9 cellular contexts compared by ENCODE assay signal in the genomic region with DNA sequence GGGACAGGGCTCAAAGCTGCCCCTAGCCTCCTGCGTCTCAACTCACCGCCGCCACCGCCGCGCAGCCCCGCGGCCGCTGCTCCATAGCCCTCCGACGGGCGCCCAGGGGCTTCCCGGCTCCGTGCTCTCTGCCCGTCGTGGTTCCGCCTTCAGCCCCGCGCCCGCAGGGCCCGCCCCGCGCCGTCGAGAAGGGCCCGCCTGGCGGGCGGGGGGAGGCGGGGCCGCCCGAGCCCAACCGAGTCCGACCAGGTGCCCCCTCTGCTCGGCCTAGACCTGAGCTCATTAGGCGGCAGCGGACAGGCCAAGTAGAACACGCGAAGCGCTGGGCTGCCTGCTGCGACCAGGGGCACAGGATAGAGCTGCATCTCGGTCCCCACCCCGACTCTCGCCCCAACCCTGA. TPM values are rescaled to one million over a fixed set of nuclear protein-coding genes. Genes with fewer than 3 reads are reported as not detected.
DNase-seq lines count a peak whose midpoint lies in the region; ATAC-seq and TF ChIP-seq lines count a peak whose summit lies in the region.
"Had no signal": no experiment of that assay in that cellular context is flagged by ENCODE, and none has a peak within 500 bp of the region (broad histone marks: within the 10 kb centered on the region; RNA-seq: fewer than 3 reads in every experiment).

A gene with protein sequence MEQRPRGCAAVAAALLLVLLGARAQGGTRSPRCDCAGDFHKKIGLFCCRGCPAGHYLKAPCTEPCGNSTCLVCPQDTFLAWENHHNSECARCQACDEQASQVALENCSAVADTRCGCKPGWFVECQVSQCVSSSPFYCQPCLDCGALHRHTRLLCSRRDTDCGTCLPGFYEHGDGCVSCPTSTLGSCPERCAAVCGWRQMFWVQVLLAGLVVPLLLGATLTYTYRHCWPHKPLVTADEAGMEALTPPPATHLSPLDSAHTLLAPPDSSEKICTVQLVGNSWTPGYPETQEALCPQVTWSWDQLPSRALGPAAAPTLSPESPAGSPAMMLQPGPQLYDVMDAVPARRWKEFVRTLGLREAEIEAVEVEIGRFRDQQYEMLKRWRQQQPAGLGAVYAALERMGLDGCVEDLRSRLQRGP (minus strand): TSS at position 151 of the 400 bp plus-strand sequence. CDS start 66 bp downstream, at position 85.

- no peak for TF ChIP-seq CTCF in neural progenitor cell (IDR thresholded peaks at IDR 0.05)

- H4K20me1 ChIP-seq in neural progenitor cell (ENCODE audit: low read depth), result no peaks in the 10 kb centered on the region

- peaks cover 20 to 34% of the 10 kb centered on the region in 2 donors for H3K36me3 Mint-ChIP-seq in CD4-positive, alpha-beta memory T cell
- peaks cover 29% of the 10 kb centered on the region for H3K36me3 Mint-ChIP-seq in activated CD4-positive, alpha-beta T cell treated with anti-CD3 and anti-CD28 coated beads for 36 hours (ENCODE audit: low read depth)
- H3K36me3 Mint-ChIP-seq in central memory CD8-positive, alpha-beta T cell (ENCODE audit: insufficient read depth), result peaks cover 11% of the 10 kb centered on the region
- peaks cover 6% of the 10 kb centered on the region for H3K36me3 Mint-ChIP-seq in neural progenitor cell

- H3K4me1 ChIP-seq in CD4-positive, alpha-beta memory T cell (ENCODE audit: insufficient read depth, low read length), result peaks cover 49% of the 10 kb centered on the region
- peaks cover 10% of the 10 kb centered on the region for H3K4me1 ChIP-seq in neural progenitor cell

- H3K9me3 Mint-ChIP-seq in CD4-positive, alpha-beta memory T cell, result no peaks in the 10 kb centered on the region
- H3K9me3 Mint-ChIP-seq in activated CD4-positive, alpha-beta T cell treated with anti-CD3 and anti-CD28 coated beads for 36 hours (ENCODE audit: low read depth), result no peaks in the 10 kb centered on the region
- no peaks in the 10 kb centered on the region for H3K9me3 Mint-ChIP-seq in central memory CD8-positive, alpha-beta T cell
- no peaks in the 10 kb centered on the region for H3K9me3 Mint-ChIP-seq in neural progenitor cell

- H3K27ac Mint-ChIP-seq in CD4-positive, alpha-beta memory T cell, result peak within 1 kb of the TSS; percentile 97 to 100 (median 97)
- peak within 1 kb of the TSS; percentile 90 for H3K27ac Mint-ChIP-seq in activated CD4-positive, alpha-beta T cell treated with anti-CD3 and anti-CD28 coated beads for 36 hours
- H3K27ac Mint-ChIP-seq in central memory CD8-positive, alpha-beta T cell (ENCODE audit: low read depth), result peak within 1 kb of the TSS; percentile 49
- H3K27ac Mint-ChIP-seq in neural progenitor cell, result no peak within 1 kb of the TSS

- POLR2A ChIA-PET in CD4-positive, alpha-beta memory T cell (lab: Charles Lee; ENCODE audit: partially characterized antibody), result interaction anchor here (0.5 to 18.2 kb wide), 11 partner anchors 9 to 158 kb away, joined by 3 to 390 read pairs (median 3); a partner anchor contains a TSS
- POLR2A ChIA-PET in activated CD4-positive, alpha-beta T cell treated with anti-CD3 and anti-CD28 coated beads for 36 hours (lab: Charles Lee), result no interaction called here

- H3F3A ChIP-seq in neural progenitor cell (ENCODE audit: low read depth), result no peaks in the 10 kb centered on the region

- no peaks in the 10 kb centered on the region for H3K79me2 ChIP-seq in neural progenitor cell (ENCODE audit: low read depth)

- no peaks in the 10 kb centered on the region for H3K27me3 Mint-ChIP-seq in CD4-positive, alpha-beta memory T cell
- no peaks in the 10 kb centered on the region for H3K27me3 Mint-ChIP-seq in activated CD4-positive, alpha-beta T cell treated with anti-CD3 and anti-CD28 coated beads for 36 hours
- H3K27me3 Mint-ChIP-seq in central memory CD8-positive, alpha-beta T cell, result peaks cover 12% of the 10 kb centered on the region
- H3K27me3 Mint-ChIP-seq in neural progenitor cell (ENCODE audit: insufficient read depth, low read depth), result peaks cover 2% of the 10 kb centered on the region

- H3K9me3 ChIP-seq in CD4-positive, alpha-beta memory T cell (ENCODE audit: control insufficient read depth in 1 of 2, low read length in 2 of 2), result no peaks in the 10 kb centered on the region
- no peaks in the 10 kb centered on the region for H3K9me3 ChIP-seq in neural progenitor cell (ENCODE audit: low read depth)

- peaks cover 17 to 59% (median 36%) of the 10 kb centered on the region in 4 donors for H3K4me1 Mint-ChIP-seq in CD4-positive, alpha-beta memory T cell
- peaks cover 36% of the 10 kb centered on the region for H3K4me1 Mint-ChIP-seq in activated CD4-positive, alpha-beta T cell treated with anti-CD3 and anti-CD28 coated beads for 36 hours
- peaks cover 10% of the 10 kb centered on the region for H3K4me1 Mint-ChIP-seq in central memory CD8-positive, alpha-beta T cell
- H3K4me1 Mint-ChIP-seq in neural progenitor cell, result peaks cover under 1% of the 10 kb centered on the region

- intact Hi-C loops in CD4-positive, alpha-beta memory T cell (cut with micrococcal nuclease), result loop anchor here (1.0 to 10.0 kb wide), 2 partner anchors 9 to 319 kb away; a partner anchor contains a TSS
- intact Hi-C loops in activated CD4-positive, alpha-beta T cell treated with anti-CD3 and anti-CD28 coated beads for 36 hours (cut with DNase I, micrococcal nuclease), result loop anchor here in 1 of 2 experiments (1.0 to 10.0 kb wide), 3 partner anchors 73 to 471 kb away; a partner anchor contains a TSS

- H3K4me2 ChIP-seq in neural progenitor cell, result peak within 1 kb of the TSS; percentile 42

- DNase-seq in CD4-positive, alpha-beta memory T cell, result peak; percentile 57 to 77 (median 72)
- peak; percentile 58 for DNase-seq in activated CD4-positive, alpha-beta T cell treated with anti-CD3 and anti-CD28 coated beads for 36 hours
- peak; percentile 30 to 34 for DNase-seq in central memory CD8-positive, alpha-beta T cell (ENCODE audit: low spot score in 2 of 2)
- DNase-seq in neural progenitor cell (ENCODE audit: low spot score) (peak; percentile 45), AML-193 (lab: John Stamatoyannopoulos, UW) (no peak), NK-92 (lab: John Stamatoyannopoulos, UW; ENCODE audit: unreplicated experiment) (no peak), NCI-H2029 treated with DMSO at 0.1 percent for 48 hours (lab: John Stamatoyannopoulos, UW) (no peak)
- DNase-seq: COR-L47 had no signal

- no peak within 1 kb of the TSS for H2AFZ ChIP-seq in neural progenitor cell (replicated peaks)

- H3K4me3 Mint-ChIP-seq in CD4-positive, alpha-beta memory T cell, result peak within 1 kb of the TSS; percentile 88 to 99 (median 94)
- H3K4me3 Mint-ChIP-seq in activated CD4-positive, alpha-beta T cell treated with anti-CD3 and anti-CD28 coated beads for 36 hours, result peak within 1 kb of the TSS; percentile 84
- H3K4me3 Mint-ChIP-seq in central memory CD8-positive, alpha-beta T cell, result peak within 1 kb of the TSS; percentile 81
- H3K4me3 Mint-ChIP-seq in neural progenitor cell, result no peak within 1 kb of the TSS

- H3K36me3 ChIP-seq in CD4-positive, alpha-beta memory T cell (ENCODE audit: insufficient read depth, low read length), result peaks cover 28% of the 10 kb centered on the region
- H3K36me3 ChIP-seq in neural progenitor cell, result no peaks in the 10 kb centered on the region

- ATAC-seq in activated CD4-positive, alpha-beta T cell treated with anti-CD3 and anti-CD28 coated beads for 36 hours, result peak; percentile 63
- ATAC-seq in central memory CD8-positive, alpha-beta T cell (replicated peaks; ENCODE audit: extremely low read depth, poor library complexity, severe bottlenecking), result peak; percentile 70
- ATAC-seq in HG03378 (IDR thresholded peaks at IDR 0.05; ENCODE audit: unreplicated experiment), result no peak

- peak within 1 kb of the TSS; percentile 79 to 85 for H3K4me3 ChIP-seq in CD4-positive, alpha-beta memory T cell (ENCODE audit: low read length in 2 of 2)
- H3K4me3 ChIP-seq in neural progenitor cell, result no peak within 1 kb of the TSS

- peak within 1 kb of the TSS; percentile 95 for H3K27ac ChIP-seq in CD4-positive, alpha-beta memory T cell (ENCODE audit: low read depth, low read length)
- H3K27ac ChIP-seq in neural progenitor cell, result no peak within 1 kb of the TSS

- CTCF ChIA-PET in CD4-positive, alpha-beta memory T cell (lab: Charles Lee; ENCODE audit: partially characterized antibody), result interaction anchor here (0.6 to 6.6 kb wide), 12 partner anchors 11 to 181 kb away, joined by 3 to 53 read pairs (median 6); no protein-coding TSS in a partner anchor
- CTCF ChIA-PET in activated CD4-positive, alpha-beta T cell treated with anti-CD3 and anti-CD28 coated beads for 36 hours (lab: Charles Lee), result interaction anchor here (0.6 to 1.4 kb wide), 5 partner anchors 21 to 235 kb away, joined by 3 to 7 read pairs (median 3); a partner anchor contains a TSS

- H3K9ac ChIP-seq in neural progenitor cell, result no peak within 1 kb of the TSS

- no peaks in the 10 kb centered on the region for H3K27me3 ChIP-seq in CD4-positive, alpha-beta memory T cell (ENCODE audit: insufficient read depth, low read length)
- H3K27me3 ChIP-seq in neural progenitor cell, result peaks cover 22% of the 10 kb centered on the region

RNA-seq across cellular contexts. Expression of the gene that starts here (rescaled TPM):
- total RNA-seq in CD4-positive, alpha-beta memory T cell, result 100 to 1,000 TPM; 392 to 415 TPM
- polyA plus RNA-seq in CD4-positive, alpha-beta memory T cell, result 10 to 100 TPM; 28.9 to 60.7 TPM
- 10 to 100 TPM; 57.3 to 66.7 TPM for total RNA-seq in activated CD4-positive, alpha-beta T cell treated with anti-CD3 and anti-CD28 coated beads for 36 hours
- total RNA-seq in neural progenitor cell (ENCODE audit: low replicate concordance), result 15.6 and 23.7 TPM in 2 replicates

Comparison
In these comparisons a context has a peak if more than half of its experiments do, and no peak if none do; other contexts are left out.
1. RNA of the gene that starts here (total RNA-seq): 392 to 415 TPM in CD4-positive, alpha-beta memory T cell; 57.3 to 66.7 TPM in activated CD4-positive, alpha-beta T cell treated with anti-CD3 and anti-CD28 coated beads for 36 hours and 15.6 to 23.7 TPM in neural progenitor cell; every median in the first group is over 4 times any median in the second.
2. DNase-seq: peak in CD4-positive, alpha-beta memory T cell (5 of 5), activated CD4-positive, alpha-beta T cell treated with anti-CD3 and anti-CD28 coated beads for 36 hours (single experiment), central memory CD8-positive, alpha-beta T cell (2 of 2) and neural progenitor cell (single experiment); none in AML-193 (0 of 2), NK-92 (single experiment) and NCI-H2029 treated with DMSO at 0.1 percent for 48 hours (single experiment).